Comparison of ENCODE assay signal across 8 cellular contexts in the genomic region with DNA sequence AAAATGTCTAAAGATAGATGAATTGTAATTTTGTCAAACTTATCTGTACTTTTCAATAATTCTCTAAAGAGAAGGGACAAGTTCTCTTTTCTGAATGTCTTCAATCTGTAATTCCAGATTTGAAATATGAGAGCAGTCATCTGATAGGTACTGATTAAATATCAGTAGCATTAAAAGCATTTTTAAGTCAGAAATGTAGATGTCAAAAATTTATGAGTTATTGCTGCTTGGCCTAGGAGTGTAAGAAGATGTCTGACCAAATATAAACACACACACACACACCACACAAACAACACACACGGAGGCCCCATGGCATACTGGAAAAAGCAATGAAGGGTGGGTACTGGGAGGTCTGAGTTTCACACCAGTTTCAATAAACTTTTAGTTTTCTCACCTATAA. TPM values are rescaled to one million over a fixed set of nuclear protein-coding genes. Genes with fewer than 3 reads are reported as not detected.
DNase-seq lines count a peak whose midpoint lies in the region; ATAC-seq and TF ChIP-seq lines count a peak whose summit lies in the region.

No MANE protein-coding gene starts in this region.

- peaks cover 19% of the 10 kb centered on the region for H3K36me3 Mint-ChIP-seq in activated T-helper 17 cell treated with anti-CD3 and anti-CD28 coated beads, Interleukin-2, amount 50 U/mL, for 72 hours (ENCODE audit: low read depth)

- no peaks in the 10 kb centered on the region for H3K27me3 Mint-ChIP-seq in activated T-helper 17 cell treated with anti-CD3 and anti-CD28 coated beads, Interleukin-2, amount 50 U/mL, for 72 hours

- no peak for ATAC-seq in activated T-helper 17 cell treated with anti-CD3 and anti-CD28 coated beads, Interleukin-2, amount 50 U/mL, for 72 hours (replicated peaks)
- ATAC-seq in HG02970 (IDR thresholded peaks at IDR 0.05; ENCODE audit: low FRiP score, unreplicated experiment): no peak
- no peak for ATAC-seq in GM19351 (IDR thresholded peaks at IDR 0.05; ENCODE audit: unreplicated experiment)

- H3K79me2 ChIP-seq in smooth muscle cell (ENCODE audit: low read depth): peaks cover 24% of the 10 kb centered on the region

- H3F3A ChIP-seq in smooth muscle cell (ENCODE audit: low read depth): peaks cover 14% of the 10 kb centered on the region

- no peaks in the 10 kb centered on the region for H3K9me3 Mint-ChIP-seq in activated T-helper 17 cell treated with anti-CD3 and anti-CD28 coated beads, Interleukin-2, amount 50 U/mL, for 72 hours

- H3K27ac ChIP-seq in HUES64 (ENCODE audit: low read depth, low read length): no peak overlapping the region
- no peak overlapping the region for H3K27ac ChIP-seq in iPS-18a (ENCODE audit: low read length)
- peak overlapping the region; percentile 97 for H3K27ac ChIP-seq in smooth muscle cell (ENCODE audit: low read depth)

- H3K9me3 ChIP-seq in HUES64 (ENCODE audit: insufficient read depth, low read depth, low read length) (no peaks in the 10 kb centered on the region), iPS-18a (ENCODE audit: control insufficient read depth, low read depth, low read length) (no peaks in the 10 kb centered on the region), smooth muscle cell (replicated peaks; ENCODE audit: low read depth) (no peaks in the 10 kb centered on the region)

- H3K36me3 ChIP-seq in HUES64 (ENCODE audit: insufficient read depth, low read length) (peaks cover 2% of the 10 kb centered on the region; the same call in 1 of the 2 replicates), iPS-18a (ENCODE audit: control insufficient read depth, low read depth, low read length) (peaks cover 3% of the 10 kb centered on the region), smooth muscle cell (ENCODE audit: low read depth) (no peaks in the 10 kb centered on the region)

- H3K27me3 ChIP-seq in HUES64 (ENCODE audit: insufficient read depth, low read length) (no peaks in the 10 kb centered on the region), iPS-18a (ENCODE audit: control insufficient read depth, insufficient read depth, low read length) (no peaks in the 10 kb centered on the region), smooth muscle cell (ENCODE audit: low read depth) (no peaks in the 10 kb centered on the region)

- no peak for TF ChIP-seq CTCF in smooth muscle cell (IDR thresholded peaks at IDR 0.05; ENCODE audit: borderline replicate concordance, insufficient read depth, poor library complexity, severe bottlenecking)

- peak overlapping the region; percentile 98 for H3K4me2 ChIP-seq in smooth muscle cell

- no CpG with 5 or more reads among the region's 1 CpG for WGBS in HUES64
- 65% methylated on average over 1 of the region's 1 CpG for WGBS in smooth muscle cell (ENCODE audit: low lambda C conversion rate)

- H3K4me1 ChIP-seq in HUES64 (ENCODE audit: insufficient read depth, low read length): peaks cover 14% of the 10 kb centered on the region; the same call in 1 of the 2 replicates
- H3K4me1 ChIP-seq in iPS-18a (ENCODE audit: control insufficient read depth, low read depth, low read length): peaks cover 12% of the 10 kb centered on the region
- H3K4me1 ChIP-seq in smooth muscle cell (ENCODE audit: low read depth): peaks cover 17% of the 10 kb centered on the region

- no peak overlapping the region for H2AFZ ChIP-seq in smooth muscle cell (ENCODE audit: low read depth)

- H3K4me3 ChIP-seq in HUES64 (ENCODE audit: low read length) (peak overlapping the region; percentile 88), iPS-18a (ENCODE audit: low read length) (peak overlapping the region; percentile 83), smooth muscle cell (peak overlapping the region; percentile 98)

- peaks cover 26% of the 10 kb centered on the region for H3K4me1 Mint-ChIP-seq in activated T-helper 17 cell treated with anti-CD3 and anti-CD28 coated beads, Interleukin-2, amount 50 U/mL, for 72 hours

- H4K20me1 ChIP-seq in smooth muscle cell (ENCODE audit: low read depth): peaks cover 21% of the 10 kb centered on the region

- intact Hi-C loops in posterior vena cava (cut with DNase I): loop anchor here in 1 of 2 donors (5.0 to 10.0 kb wide), 3 partner anchors 34 to 256 kb away; partner anchors contain the start of gene SPAG9

- H3K4me3 Mint-ChIP-seq in activated T-helper 17 cell treated with anti-CD3 and anti-CD28 coated beads, Interleukin-2, amount 50 U/mL, for 72 hours: peak overlapping the region; percentile 88

- H3K27ac Mint-ChIP-seq in activated T-helper 17 cell treated with anti-CD3 and anti-CD28 coated beads, Interleukin-2, amount 50 U/mL, for 72 hours: peak overlapping the region; percentile 96

- no peak for DNase-seq in smooth muscle cell (lab: John Stamatoyannopoulos, UW; ENCODE audit: unreplicated experiment)
- no peak for DNase-seq in GM03348 (ENCODE audit: low spot score)
- no peak for DNase-seq in posterior vena cava (ENCODE audit: low spot score)

- H3K9ac ChIP-seq in HUES64 (ENCODE audit: low read depth, low read length) (peak overlapping the region; percentile 75; the same call in 1 of the 2 replicates), iPS-18a (ENCODE audit: low read length) (peak overlapping the region; percentile 74), smooth muscle cell (ENCODE audit: low read depth) (no peak overlapping the region)

RNA-seq across cellular contexts. Expression of gene TOB1, which starts 2.4 kb away (rescaled TPM):
- 16.8 TPM for polyA plus RNA-seq in HUES64 (2013, experiment 1 of 2)
- polyA plus RNA-seq in HUES64 (2013, experiment 2 of 2): 18.9 TPM
- total RNA-seq in activated T-helper 17 cell treated with anti-CD3 and anti-CD28 coated beads, Interleukin-2, amount 50 U/mL, for 72 hours: 10 to 100 TPM; 33.1 to 40.8 TPM
- total RNA-seq in smooth muscle cell: 39.8 and 46.8 TPM in 2 replicates
- polyA plus RNA-seq in smooth muscle cell: 29.1 and 29.3 TPM in 2 replicates
- total RNA-seq in posterior vena cava: 10 to 100 TPM; 48.9 to 59.1 TPM

RNA-seq across cellular contexts. Expression of gene WFIKKN2, which starts 33.2 kb away (rescaled TPM):
- polyA plus RNA-seq in HUES64 (2013, experiment 1 of 2): 0.10 TPM
- 0.06 TPM for polyA plus RNA-seq in HUES64 (2013, experiment 2 of 2)
- total RNA-seq in activated T-helper 17 cell treated with anti-CD3 and anti-CD28 coated beads, Interleukin-2, amount 50 U/mL, for 72 hours: not detected
- total RNA-seq in smooth muscle cell (not detected in 2 replicates), posterior vena cava (under 1 TPM; 0.33 to 0.42 TPM)
- not detected in 2 replicates for polyA plus RNA-seq in smooth muscle cell
